ENCODE assay signal across 14 cellular contexts in genomic region chr22:50625131-50625567, GRCh38.
"Had no signal": no experiment of that assay in that cellular context is flagged by ENCODE, and none has a peak within 500 bp of the region (broad histone marks: within the 10 kb centered on the region; RNA-seq: fewer than 3 reads in every experiment).

No MANE protein-coding gene starts in this region.

- H3K27ac ChIP-seq: adrenal gland, heart left ventricle, parathyroid adenoma, stomach, vagina had no signal

- H3K9me3 ChIP-seq: adrenal gland, heart left ventricle, stomach, vagina had no signal

- ATAC-seq: heart left ventricle had no signal

- DNase-seq: activated CD4-positive, alpha-beta T cell treated with anti-CD3 and anti-CD28 coated beads for 4 hours; activated CD8-positive, alpha-beta memory T cell treated with anti-CD3 and anti-CD28 coated beads for 24 hours; activated gamma-delta T cell treated with Interleukin-2 at 50 U/mL for 16 hours; caudate nucleus; cortex of kidney; effector memory CD4-positive, alpha-beta T cell; midbrain; stimulated activated CD4-positive, alpha-beta T cell treated with anti-CD3 and anti-CD28 coated beads, Interleukin-4, amount 100 ng/mL, for 4 hours; T-helper 9 cell had no signal

- H3K27me3 ChIP-seq: adrenal gland, heart left ventricle, vagina had no signal

- H3K4me3 ChIP-seq: adrenal gland, heart left ventricle, stomach, vagina had no signal

- H3K36me3 ChIP-seq: adrenal gland, vagina had no signal
